In the genomic region with DNA sequence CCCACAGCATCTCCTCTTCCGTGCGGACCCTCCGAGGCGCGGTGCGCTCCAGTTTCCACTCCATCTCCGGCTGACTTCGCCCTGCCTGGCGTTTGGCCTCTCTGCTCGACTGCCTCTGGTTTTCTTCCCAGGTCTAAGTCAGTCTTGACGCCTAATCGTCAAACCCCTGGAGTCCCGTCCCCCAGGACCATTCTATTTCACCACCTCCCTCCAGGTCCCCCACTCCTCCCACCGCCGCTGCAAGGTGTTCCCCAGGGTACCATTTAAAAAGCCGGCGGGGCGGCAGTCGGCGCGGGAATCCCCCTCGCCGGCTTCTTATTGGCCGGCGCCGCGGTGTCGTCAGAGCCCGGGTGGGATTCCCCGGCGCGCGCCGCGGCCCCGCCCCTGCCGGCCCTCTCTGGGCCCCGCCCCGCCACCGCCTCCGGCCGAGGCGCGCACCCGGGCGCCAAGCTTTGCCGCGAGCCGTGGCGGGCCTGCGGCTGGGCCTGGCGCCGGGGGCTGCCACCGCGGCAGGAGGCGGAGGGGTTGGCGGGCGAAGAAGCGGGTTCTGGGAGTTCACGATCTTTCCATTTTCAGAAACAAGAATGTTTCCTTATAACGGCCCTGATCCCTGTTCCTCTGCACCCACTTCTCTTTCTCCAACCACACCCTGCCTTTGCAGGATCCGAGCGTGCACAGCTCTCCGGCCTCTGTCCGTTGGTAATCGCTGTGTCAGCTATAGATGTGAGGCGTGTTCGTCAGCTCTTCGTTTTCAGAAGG, we compare ENCODE assay signal across 8 cellular contexts. TPM values are rescaled to one million over a fixed set of nuclear protein-coding genes. Genes with fewer than 3 reads are reported as not detected.
DNase-seq lines count a peak whose midpoint lies in the region; ATAC-seq, FAIRE-seq and TF ChIP-seq lines count a peak whose summit lies in the region.

A gene with protein sequence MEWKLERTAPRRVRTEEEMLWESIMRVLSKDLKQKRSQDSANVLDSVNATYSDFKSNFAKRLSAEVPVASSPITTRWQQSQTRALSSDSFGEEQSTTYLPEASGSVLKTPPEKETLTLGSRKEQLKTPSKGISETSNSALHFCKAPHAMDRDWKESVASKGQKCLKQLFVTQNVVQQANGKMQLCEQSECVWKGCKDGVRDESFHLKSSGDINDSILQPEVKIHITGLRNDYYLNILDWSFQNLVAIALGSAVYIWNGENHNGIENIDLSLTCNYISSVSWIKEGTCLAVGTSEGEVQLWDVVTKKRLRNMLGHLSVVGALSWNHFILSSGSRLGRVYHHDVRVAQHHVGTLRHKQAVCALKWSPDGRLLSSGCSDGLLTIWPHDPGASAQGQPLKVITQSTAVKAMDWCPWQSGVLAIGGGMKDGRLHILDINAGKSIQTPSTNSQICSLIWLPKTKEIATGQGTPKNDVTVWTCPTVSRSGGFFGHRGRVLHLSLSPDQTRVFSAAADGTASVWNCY (minus strand): TSS at position 241 of the 759 bp plus-strand sequence. CDS start 177 bp downstream, at position 64.

- H3K79me2 ChIP-seq in DND-41 (ENCODE audit: insufficient read depth, low read length), result no peaks in the 10 kb centered on the region

- POLR2A ChIA-PET in RWPE1 (lab: Yijun Ruan, JAX; ENCODE audit: low non-redundant PET), result interaction anchor here (0.7 to 1.6 kb wide), 2 partner anchors 57 to 61 kb away, joined by 3 to 4 read pairs; no protein-coding TSS in a partner anchor

- peak within 1 kb of the TSS; percentile 13; the same call in 1 of the 2 replicates for H3K9ac ChIP-seq in DND-41 (ENCODE audit: low read depth, low read length)

- H3K4me1 ChIP-seq in DND-41 (ENCODE audit: insufficient read depth, low read length), result peaks cover 18% of the 10 kb centered on the region

- no peak for TF ChIP-seq EP300 in Ishikawa (IDR thresholded peaks at IDR 0.05; ENCODE audit: borderline replicate concordance)

- H3K36me3 ChIP-seq in DND-41 (ENCODE audit: insufficient read depth, low read length), result no peaks in the 10 kb centered on the region

- TF ChIP-seq CTCF in DND-41 (IDR thresholded peaks at IDR 0.05; ENCODE audit: borderline replicate concordance, extremely low read depth, low read length, poor library complexity, severe bottlenecking) (no peak), RWPE1 (conservative IDR thresholded peaks at IDR 0.05; ENCODE audit: low read depth) (no peak), omental fat pad (IDR thresholded peaks at IDR 0.05) (no peak)

- no peaks in the 10 kb centered on the region for H4K20me1 ChIP-seq in DND-41 (ENCODE audit: insufficient read depth, low read length)

- peak within 1 kb of the TSS; percentile 7; the same call in 1 of the 2 replicates for H2AFZ ChIP-seq in DND-41 (ENCODE audit: low read depth, low read length)

- H3K9me3 ChIP-seq in DND-41 (ENCODE audit: insufficient read depth, low read length, severe bottlenecking), result no peaks in the 10 kb centered on the region

- TF ChIP-seq RAD21 in Ishikawa (IDR thresholded peaks at IDR 0.05; ENCODE audit: low read depth), result no peak

- no peak for FAIRE-seq in frontal cortex (lab: Jason Lieb, UNC)

- peak; percentile 52 for DNase-seq in DND-41
- DNase-seq in RWPE1 (ENCODE audit: low spot score), result peak; percentile 95
- peak; percentile 44 for DNase-seq in activated effector memory CD4-positive, alpha-beta T cell treated with Interleukin-2 at 50 U/mL for 16 hours
- DNase-seq in frontal cortex (ENCODE audit: low spot score in 2 of 2), result peak; percentile 81 to 85
- peak; percentile 37 for DNase-seq in omental fat pad (ENCODE audit: low spot score)
- peak; percentile 29 for DNase-seq in superior temporal gyrus (ENCODE audit: extremely low spot score)

- CTCF ChIA-PET in RWPE1 (lab: Yijun Ruan, JAX), result interaction anchor here (0.6 to 2.8 kb wide), 5 partner anchors 11 to 1222 kb away, joined by 3 to 16 read pairs (median 3); partner anchors contain the start of genes CCNO and GPX8

- ATAC-seq in DND-41 (ENCODE audit: insufficient read depth, low read depth), result peak; percentile 78
- peak; percentile 93 for ATAC-seq in GM21737 (IDR thresholded peaks at IDR 0.05; ENCODE audit: unreplicated experiment)
- ATAC-seq in omental fat pad (ENCODE audit: low FRiP score), result peak; percentile 96

- H3K27ac ChIP-seq in DND-41 (ENCODE audit: low read length) (no peak within 1 kb of the TSS), RWPE1 (peak within 1 kb of the TSS; percentile 65)

- H3K27me3 ChIP-seq in DND-41 (ENCODE audit: insufficient read depth, low read length, poor library complexity), result peaks cover 17% of the 10 kb centered on the region

- H3K4me2 ChIP-seq in DND-41 (ENCODE audit: insufficient read depth, low read length), result peak within 1 kb of the TSS; percentile 63

- H3K4me3 ChIP-seq in DND-41 (ENCODE audit: low read depth in 1 of 2, low read length in 2 of 2), result peak within 1 kb of the TSS in 1 of 2 experiments; percentile 46; a peak in 3 of 4 replicates

TF ChIP-seq in Ishikawa, 13 proteins besides CTCF, POLR2A, EP300 and RAD21:
- TF ChIP-seq MAX (IDR thresholded peaks at IDR 0.05) (peak; percentile 49), CREB1 (IDR thresholded peaks at IDR 0.05; ENCODE audit: low read depth) (peak; percentile 22; the same call in 1 of the 2 replicates), FOXM1 (IDR thresholded peaks at IDR 0.05; ENCODE audit: borderline replicate concordance, low read depth) (no peak), TEAD4 (IDR thresholded peaks at IDR 0.05) (no peak), TAF1 (IDR thresholded peaks at IDR 0.05; ENCODE audit: low read depth) (0 out of 2 replicates have a peak, but pooled peaks have one; percentile 20)
- TF ChIP-seq, protein P1, sequence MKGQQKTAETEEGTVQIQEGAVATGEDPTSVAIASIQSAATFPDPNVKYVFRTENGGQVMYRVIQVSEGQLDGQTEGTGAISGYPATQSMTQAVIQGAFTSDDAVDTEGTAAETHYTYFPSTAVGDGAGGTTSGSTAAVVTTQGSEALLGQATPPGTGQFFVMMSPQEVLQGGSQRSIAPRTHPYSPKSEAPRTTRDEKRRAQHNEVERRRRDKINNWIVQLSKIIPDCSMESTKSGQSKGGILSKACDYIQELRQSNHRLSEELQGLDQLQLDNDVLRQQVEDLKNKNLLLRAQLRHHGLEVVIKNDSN (IDR thresholded peaks at IDR 0.05), result no peak
TF ChIP-seq in Ishikawa: peak in this region for 3.

RNA-seq across cellular contexts. Expression of the gene that starts here (rescaled TPM):
- total RNA-seq in frontal cortex (not detected), omental fat pad (not detected)

Comparison
In these comparisons a context has a peak if more than half of its experiments do, and no peak if none do; other contexts are left out.
1. Peak in DNase-seq in frontal cortex; RNA of the gene not detected or under 1 TPM.
2. Peak in DNase-seq and ATAC-seq in omental fat pad; RNA of the gene not detected or under 1 TPM.
3. DNase-seq: peak in every context shown above with its lines; median percentile 95 in RWPE1; 83 in frontal cortex; 52 in DND-41; 44 in activated effector memory CD4-positive, alpha-beta T cell treated with Interleukin-2 at 50 U/mL for 16 hours; 37 in omental fat pad; 29 in superior temporal gyrus.